ENCODE assay signal across 8 cellular contexts in the genomic region with DNA sequence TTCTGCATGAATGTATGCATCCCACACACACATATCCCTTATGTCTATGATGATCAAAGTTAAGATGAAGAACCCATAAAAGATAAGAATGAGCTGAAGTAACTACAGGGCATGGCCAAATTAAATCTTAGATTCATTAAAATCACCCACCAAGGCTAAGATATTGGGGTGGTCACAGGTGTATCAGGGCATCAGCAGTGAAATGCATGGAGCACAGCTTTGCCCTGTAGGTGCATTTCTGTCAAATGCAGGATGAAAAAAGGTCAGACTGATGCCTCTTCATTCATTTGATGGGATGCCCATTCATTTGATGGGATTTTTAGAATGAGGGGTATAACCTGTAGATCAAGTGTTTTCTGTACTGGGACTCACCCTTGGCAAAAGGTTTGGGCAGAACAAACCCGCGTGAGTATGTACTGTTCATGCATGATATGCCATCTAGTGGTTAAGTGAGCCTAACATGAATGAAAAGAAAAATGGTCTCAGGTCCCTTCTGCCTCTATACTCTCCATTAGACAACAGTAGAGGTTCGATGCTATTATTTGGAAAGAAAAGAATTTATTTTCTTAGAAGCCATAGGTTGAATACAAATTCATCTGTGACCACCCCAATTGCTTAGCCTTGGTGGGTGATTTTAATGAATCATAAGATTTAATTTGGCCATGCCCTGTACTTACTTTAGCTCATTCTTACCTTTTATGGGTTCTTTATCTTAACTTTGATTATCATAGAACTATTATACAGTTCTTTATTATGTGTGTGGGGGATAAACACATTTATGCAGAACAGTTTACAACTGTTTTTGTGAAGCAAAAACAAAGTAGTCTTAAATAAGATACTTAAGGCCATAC. TPM values are rescaled to one million over a fixed set of nuclear protein-coding genes. Genes with fewer than 3 reads are reported as not detected.
A peak's percentile ranks its signal among the peaks of the same experiment; 100 is the strongest.
DNase-seq lines count a peak whose midpoint lies in the region; ATAC-seq and TF ChIP-seq lines count a peak whose summit lies in the region.

No MANE protein-coding gene starts in this region.

- no peaks in the 10 kb centered on the region for H3K9me3 Mint-ChIP-seq in activated CD4-positive, alpha-beta memory T cell treated with anti-CD3 and anti-CD28 coated beads, Interleukin-2, amount 10 ng/mL, durations not matched to agents 7 days and 5 days

- intact Hi-C loops in Right ventricle myocardium superior (cut with DNase I), result loop anchor here (5.0 kb wide), 1 partner anchor 412 kb away; no protein-coding TSS in a partner anchor
- intact Hi-C loops in posterior cingulate gyrus (cut with DNase I), result loop anchor here (2.0 kb wide), 1 partner anchor 412 kb away; no protein-coding TSS in a partner anchor

- no peaks in the 10 kb centered on the region for H3K27me3 Mint-ChIP-seq in activated CD4-positive, alpha-beta memory T cell treated with anti-CD3 and anti-CD28 coated beads, Interleukin-2, amount 10 ng/mL, durations not matched to agents 7 days and 5 days

- peak; percentile 70 for TF ChIP-seq CTCF in retinal pigment epithelial cell (conservative IDR thresholded peaks at IDR 0.05; ENCODE audit: low read depth, low read length)

- CTCF ChIA-PET in activated CD4-positive, alpha-beta memory T cell treated with anti-CD3 and anti-CD28 coated beads, Interleukin-2, amount 10 ng/mL, durations not matched to agents 7 days and 5 days (lab: Charles Lee), result interaction anchor here (0.6 to 3.2 kb wide), 4 partner anchors 27 to 412 kb away, joined by 3 to 31 read pairs (median 3); no protein-coding TSS in a partner anchor

- no peak overlapping the region for H3K27ac Mint-ChIP-seq in activated CD4-positive, alpha-beta memory T cell treated with anti-CD3 and anti-CD28 coated beads, Interleukin-2, amount 10 ng/mL, durations not matched to agents 7 days and 5 days

- ATAC-seq in GM18519 (IDR thresholded peaks at IDR 0.05; ENCODE audit: low FRiP score, unreplicated experiment), result peak; percentile 81
- ATAC-seq in HG02981 (IDR thresholded peaks at IDR 0.05; ENCODE audit: unreplicated experiment), result peak; percentile 74
- peak; percentile 69 for ATAC-seq in Right ventricle myocardium superior (ENCODE audit: poor library complexity)

- H3K4me1 Mint-ChIP-seq in activated CD4-positive, alpha-beta memory T cell treated with anti-CD3 and anti-CD28 coated beads, Interleukin-2, amount 10 ng/mL, durations not matched to agents 7 days and 5 days, result peaks cover 17% of the 10 kb centered on the region

- H3K4me3 Mint-ChIP-seq in activated CD4-positive, alpha-beta memory T cell treated with anti-CD3 and anti-CD28 coated beads, Interleukin-2, amount 10 ng/mL, durations not matched to agents 7 days and 5 days, result no peak overlapping the region

- no peaks in the 10 kb centered on the region for H3K36me3 Mint-ChIP-seq in activated CD4-positive, alpha-beta memory T cell treated with anti-CD3 and anti-CD28 coated beads, Interleukin-2, amount 10 ng/mL, durations not matched to agents 7 days and 5 days (ENCODE audit: low read depth)

- no peak overlapping the region for H3K4me3 ChIP-seq in retinal pigment epithelial cell (ENCODE audit: low read length)

- DNase-seq in COR-L47 (lab: John Stamatoyannopoulos, UW) (peak; percentile 51), NCI-H2171 (lab: John Stamatoyannopoulos, UW) (peak; percentile 29), Right ventricle myocardium superior (no peak), retinal pigment epithelial cell (ENCODE audit: low read depth) (peak; percentile 15), posterior cingulate gyrus (no peak)
- peak; percentile 20 for DNase-seq in activated CD4-positive, alpha-beta memory T cell treated with anti-CD3 and anti-CD28 coated beads, Interleukin-2, amount 10 ng/mL, durations not matched to agents 7 days and 5 days

- POLR2A ChIA-PET in activated CD4-positive, alpha-beta memory T cell treated with anti-CD3 and anti-CD28 coated beads, Interleukin-2, amount 10 ng/mL, durations not matched to agents 7 days and 5 days (lab: Charles Lee), result no interaction called here

RNA-seq across cellular contexts. Expression of a gene that starts 43.2 kb away (rescaled TPM):
- total RNA-seq in activated CD4-positive, alpha-beta memory T cell treated with anti-CD3 and anti-CD28 coated beads, Interleukin-2, amount 10 ng/mL, durations not matched to agents 7 days and 5 days, result not detected
- 14.0 TPM for total RNA-seq in Right ventricle myocardium superior

Comparison
In these comparisons a context has a peak if more than half of its experiments do, and no peak if none do; other contexts are left out.
1. DNase-seq: peak in COR-L47 (single experiment), NCI-H2171 (single experiment), activated CD4-positive, alpha-beta memory T cell treated with anti-CD3 and anti-CD28 coated beads, Interleukin-2, amount 10 ng/mL, durations not matched to agents 7 days and 5 days (single experiment) and retinal pigment epithelial cell (single experiment); none in Right ventricle myocardium superior (single experiment) and posterior cingulate gyrus (0 of 10).
2. RNA of a gene that starts 43.2 kb away (total RNA-seq): 14.0 TPM in Right ventricle myocardium superior (single experiment); not detected in activated CD4-positive, alpha-beta memory T cell treated with anti-CD3 and anti-CD28 coated beads, Interleukin-2, amount 10 ng/mL, durations not matched to agents 7 days and 5 days; every median in the first group is over 10 times any median in the second.
3. Peak in every context shown above with its lines, with median percentiles within 50 percentile points of each other: ATAC-seq.